Comparison of ENCODE assay signal across 15 cellular contexts in genomic region chr19:8567522-8568172, GRCh38. TPM values are rescaled to one million over a fixed set of nuclear protein-coding genes. Genes with fewer than 3 reads are reported as not detected.
DNase-seq lines count a peak whose midpoint lies in the region; ATAC-seq and TF ChIP-seq lines count a peak whose summit lies in the region.
"Had no signal": no experiment of that assay in that cellular context is flagged by ENCODE, and none has a peak within 500 bp of the region (broad histone marks: within the 10 kb centered on the region; RNA-seq: fewer than 3 reads in every experiment).

No MANE protein-coding gene starts in this region.

- POLR2A ChIA-PET in CD4-positive, alpha-beta T cell (lab: Charles Lee) = interaction anchor here (2.1 to 4.6 kb wide), 2 partner anchors 11 to 53 kb away, joined by 15 to 36 read pairs; partner anchors contain the start of genes MYO1F and ZNF414
- POLR2A ChIA-PET in naive thymus-derived CD8-positive, alpha-beta T cell (lab: Charles Lee) = interaction anchor here (0.9 to 19.3 kb wide), 4 partner anchors 11 to 56 kb away, joined by 3 to 802 read pairs (median 36); partner anchors contain the start of genes MYO1F, PRAM1 and ZNF414

- H3K9me3 Mint-ChIP-seq in CD4-positive, alpha-beta T cell = no peaks in the 10 kb centered on the region
- H3K9me3 Mint-ChIP-seq in effector memory CD8-positive, alpha-beta T cell = no peaks in the 10 kb centered on the region
- no peaks in the 10 kb centered on the region for H3K9me3 Mint-ChIP-seq in naive thymus-derived CD8-positive, alpha-beta T cell
- no peaks in the 10 kb centered on the region for H3K9me3 Mint-ChIP-seq in osteocyte (ENCODE audit: unreplicated experiment)
- H3K9me3 Mint-ChIP-seq: endodermal cell had no signal

- H3K27ac Mint-ChIP-seq in CD4-positive, alpha-beta T cell = peak overlapping the region; percentile 95
- peak overlapping the region; percentile 81 to 94 for H3K27ac Mint-ChIP-seq in effector memory CD8-positive, alpha-beta T cell
- peak overlapping the region in 8 of 10 donors; percentile 12 to 97 (median 42) for H3K27ac Mint-ChIP-seq in naive thymus-derived CD8-positive, alpha-beta T cell
- no peak overlapping the region for H3K27ac Mint-ChIP-seq in osteocyte (ENCODE audit: unreplicated experiment)
- H3K27ac Mint-ChIP-seq: endodermal cell had no signal

- H3K36me3 Mint-ChIP-seq in CD4-positive, alpha-beta T cell (ENCODE audit: low read depth) = peaks cover 5% of the 10 kb centered on the region
- H3K36me3 Mint-ChIP-seq in effector memory CD8-positive, alpha-beta T cell (ENCODE audit: insufficient read depth) = peaks cover 77% of the 10 kb centered on the region
- no peaks in the 10 kb centered on the region for H3K36me3 Mint-ChIP-seq in naive thymus-derived CD8-positive, alpha-beta T cell
- H3K36me3 Mint-ChIP-seq in osteocyte (ENCODE audit: unreplicated experiment) = no peaks in the 10 kb centered on the region

- no peak for ATAC-seq in CD4-positive, alpha-beta T cell (ENCODE audit: poor library complexity)
- no peak for ATAC-seq in effector memory CD8-positive, alpha-beta T cell (replicated peaks)
- no peak for ATAC-seq in naive thymus-derived CD8-positive, alpha-beta T cell
- ATAC-seq: psoas muscle had no signal

- H3K4me3 ChIP-seq in BE2C (ENCODE audit: low read depth, low read length) = no peak overlapping the region
- H3K4me3 ChIP-seq: HAP-1, psoas muscle had no signal

- no peak for TF ChIP-seq CTCF in CD4-positive, alpha-beta T cell (IDR thresholded peaks at IDR 0.05)
- TF ChIP-seq CTCF in BE2C (IDR thresholded peaks at IDR 0.05; ENCODE audit: low read depth, low read length) (no peak), osteocyte (IDR thresholded peaks at IDR 0.05) (no peak)

- DNase-seq in CD4-positive, alpha-beta T cell = no peak
- DNase-seq in NOMO-1 (lab: John Stamatoyannopoulos, UW; ENCODE audit: unreplicated experiment in 2 of 2) (peak; percentile 51 to 62), BE2C (no peak), NCI-H187 (lab: John Stamatoyannopoulos, UW) (no peak), osteocyte (ENCODE audit: extremely low spot score, unreplicated experiment) (no peak), HCEC 1CT (no peak)
- no peak for DNase-seq in effector memory CD8-positive, alpha-beta T cell
- DNase-seq in naive thymus-derived CD8-positive, alpha-beta T cell = no peak
- DNase-seq: activated CD8-positive, alpha-beta memory T cell treated with anti-CD3 and anti-CD28 coated beads, Interleukin-2, amount 50 U/mL, for 4 hours; endodermal cell; mammary epithelial cell; NCI-H187 treated with DMSO at 0.1 percent for 48 hours; NK-92 treated with Interleukin-12 subunit alpha and Interleukin-12 subunit beta, amount 100 ng/mL, for 24 hours; psoas muscle had no signal

- H3K27ac ChIP-seq in CD4-positive, alpha-beta T cell (ENCODE audit: low read depth, low read length) = no peak overlapping the region
- H3K27ac ChIP-seq: psoas muscle had no signal

- no peaks in the 10 kb centered on the region for H3K9me3 ChIP-seq in CD4-positive, alpha-beta T cell (ENCODE audit: control insufficient read depth, low read length)
- H3K9me3 ChIP-seq in BE2C = no peaks in the 10 kb centered on the region
- H3K9me3 ChIP-seq: HAP-1, psoas muscle had no signal

- CTCF ChIA-PET in CD4-positive, alpha-beta T cell (lab: Charles Lee) = interaction anchor here (0.5 to 3.6 kb wide), 3 partner anchors 11 to 155 kb away, joined by 3 to 19 read pairs (median 14); no protein-coding TSS in a partner anchor

- H3K4me1 ChIP-seq in BE2C = no peaks in the 10 kb centered on the region
- H3K4me1 ChIP-seq: HAP-1, psoas muscle had no signal

- H3K27me3 ChIP-seq in CD4-positive, alpha-beta T cell (ENCODE audit: control insufficient read depth, insufficient read depth, low read length) = no peaks in the 10 kb centered on the region
- no peaks in the 10 kb centered on the region for H3K27me3 ChIP-seq in BE2C

- H3K4me3 Mint-ChIP-seq in CD4-positive, alpha-beta T cell = no peak overlapping the region
- peak overlapping the region; percentile 86 to 96 for H3K4me3 Mint-ChIP-seq in effector memory CD8-positive, alpha-beta T cell
- H3K4me3 Mint-ChIP-seq in naive thymus-derived CD8-positive, alpha-beta T cell = peak overlapping the region in 3 of 10 donors; percentile 24 to 37 (median 26)
- no peak overlapping the region for H3K4me3 Mint-ChIP-seq in osteocyte (ENCODE audit: unreplicated experiment)
- H3K4me3 Mint-ChIP-seq: endodermal cell had no signal

- peaks cover 49% of the 10 kb centered on the region for H3K4me1 Mint-ChIP-seq in CD4-positive, alpha-beta T cell (ENCODE audit: low read depth)
- peaks cover 64 to 67% of the 10 kb centered on the region in 2 donors for H3K4me1 Mint-ChIP-seq in effector memory CD8-positive, alpha-beta T cell (ENCODE audit: low read depth in 2 of 2)
- H3K4me1 Mint-ChIP-seq in naive thymus-derived CD8-positive, alpha-beta T cell = peaks cover 21 to 85% (median 56%) of the 10 kb centered on the region in 4 donors
- peaks cover 13% of the 10 kb centered on the region for H3K4me1 Mint-ChIP-seq in osteocyte (ENCODE audit: unreplicated experiment)
- H3K4me1 Mint-ChIP-seq: endodermal cell had no signal

- intact Hi-C loops in CD4-positive, alpha-beta T cell (cut with DNase I, micrococcal nuclease) = no loop called here

- H3K36me3 ChIP-seq in BE2C = no peaks in the 10 kb centered on the region
- H3K36me3 ChIP-seq: HAP-1 had no signal

- H3K27me3 Mint-ChIP-seq in CD4-positive, alpha-beta T cell = no peaks in the 10 kb centered on the region
- H3K27me3 Mint-ChIP-seq in effector memory CD8-positive, alpha-beta T cell = no peaks in the 10 kb centered on the region
- no peaks in the 10 kb centered on the region for H3K27me3 Mint-ChIP-seq in naive thymus-derived CD8-positive, alpha-beta T cell
- no peaks in the 10 kb centered on the region for H3K27me3 Mint-ChIP-seq in osteocyte (ENCODE audit: unreplicated experiment)

RNA-seq across cellular contexts. Expression of gene MYO1F, which starts 9.6 kb away (rescaled TPM):
- total RNA-seq in CD4-positive, alpha-beta T cell = 10 to 100 TPM; 66.7 to 67.4 TPM
- 10 to 100 TPM; 64.4 to 65.0 TPM for total RNA-seq in naive thymus-derived CD8-positive, alpha-beta T cell
- polyA plus RNA-seq in naive thymus-derived CD8-positive, alpha-beta T cell = 10 to 100 TPM in 1 of 3 donors, 1 to 10 TPM in 2; 4.4 to 30.1 (median 5.6) TPM
- polyA plus RNA-seq in BE2C (2012; ENCODE audit: insufficient read depth, insufficient read length, low read depth) = not detected
- total RNA-seq in osteocyte = 0.31 and 0.43 TPM in 2 replicates

RNA-seq across cellular contexts. Expression of gene ADAMTS10, which starts 42.9 kb away (rescaled TPM):
- total RNA-seq in CD4-positive, alpha-beta T cell = 10 to 100 TPM; 67.5 to 72.9 TPM
- 100 to 1,000 TPM; 190 to 196 TPM for total RNA-seq in naive thymus-derived CD8-positive, alpha-beta T cell
- polyA plus RNA-seq in naive thymus-derived CD8-positive, alpha-beta T cell = 1 to 10 TPM; 1.2 to 3.4 (median 2.0) TPM
- polyA plus RNA-seq in BE2C (2012; ENCODE audit: insufficient read depth, insufficient read length, low read depth) = 1.4 TPM
- 86.5 and 96.2 TPM in 2 replicates for total RNA-seq in osteocyte
- polyA plus RNA-seq: mammary epithelial cell had no signal

RNA-seq across cellular contexts. Expression of gene ZNF414, which starts 53.7 kb away (rescaled TPM):
- 10 to 100 TPM; 36.3 to 38.0 TPM for total RNA-seq in CD4-positive, alpha-beta T cell
- total RNA-seq in naive thymus-derived CD8-positive, alpha-beta T cell = 10 to 100 TPM; 70.2 to 73.1 TPM
- 10 to 100 TPM; 15.2 to 34.2 (median 27.7) TPM for polyA plus RNA-seq in naive thymus-derived CD8-positive, alpha-beta T cell
- 46.8 TPM for polyA plus RNA-seq in BE2C (2012; ENCODE audit: insufficient read depth, insufficient read length, low read depth)
- total RNA-seq in osteocyte = 23.9 and 29.9 TPM in 2 replicates

Comparison
In these comparisons a context has a peak if more than half of its experiments do, and no peak if none do; other contexts are left out.
1. DNase-seq: peak in NOMO-1 (2 of 2); none in CD4-positive, alpha-beta T cell (0 of 10), effector memory CD8-positive, alpha-beta T cell (0 of 3), naive thymus-derived CD8-positive, alpha-beta T cell (0 of 10), BE2C (single experiment), NCI-H187 (0 of 2), osteocyte (single experiment) and HCEC 1CT (single experiment).
2. H3K4me3 Mint-ChIP-seq: peak in effector memory CD8-positive, alpha-beta T cell (2 of 2); none in CD4-positive, alpha-beta T cell (single experiment) and osteocyte (single experiment).
3. RNA of gene MYO1F, which starts 9.6 kb away (total RNA-seq): 66.7 to 67.4 TPM in CD4-positive, alpha-beta T cell and 64.4 to 65.0 TPM in naive thymus-derived CD8-positive, alpha-beta T cell; 0.31 to 0.43 TPM in osteocyte; every median in the first group is over 10 times any median in the second.